Comparison of ENCODE assay signal across 37 cellular contexts in the genomic region with DNA sequence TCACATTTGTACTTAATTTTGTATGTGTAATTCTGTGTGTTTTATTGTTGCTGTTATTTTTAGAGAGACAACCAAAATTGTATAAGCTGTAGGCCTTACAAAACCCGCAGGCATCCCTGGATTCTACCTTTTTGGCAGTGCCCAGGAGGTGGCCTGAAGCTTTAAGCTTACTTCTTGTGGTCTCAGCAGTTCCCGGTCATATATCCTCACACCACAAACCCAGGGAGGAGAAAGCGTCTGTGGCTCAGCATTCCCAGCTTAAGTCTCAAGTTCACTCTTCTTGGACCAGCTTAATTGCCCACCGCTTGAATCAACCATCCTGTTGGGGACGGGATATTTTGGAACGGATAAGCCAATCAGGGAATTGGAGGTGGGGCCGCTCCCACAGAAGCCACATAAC. TPM values are rescaled to one million over a fixed set of nuclear protein-coding genes. Genes with fewer than 3 reads are reported as not detected.
"Had no signal": no experiment of that assay in that cellular context is flagged by ENCODE, and none has a peak within 500 bp of the region (broad histone marks: within the 10 kb centered on the region; RNA-seq: fewer than 3 reads in every experiment).

No MANE protein-coding gene starts in this region.

- FAIRE-seq: bronchial epithelial cell, TTC549 had no signal

- H3K36me3 ChIP-seq: adrenal gland, MG63, Peyer's patch, SJSA1 had no signal

- H3K36me3 Mint-ChIP-seq: activated CD4-positive, alpha-beta memory T cell treated with anti-CD3 and anti-CD28 coated beads for 36 hours; activated naive CD8-positive, alpha-beta T cell treated with anti-CD3 and anti-CD28 coated beads, Interleukin-2, amount 10 ng/mL, durations not matched to agents 7 days and 5 days; brain; WTC11 had no signal

- H3K4me1 ChIP-seq: adrenal gland had no signal

- H3K9me3 Mint-ChIP-seq: activated CD4-positive, alpha-beta memory T cell treated with anti-CD3 and anti-CD28 coated beads for 36 hours; activated naive CD8-positive, alpha-beta T cell treated with anti-CD3 and anti-CD28 coated beads, Interleukin-2, amount 10 ng/mL, durations not matched to agents 7 days and 5 days; activated T-cell treated with anti-CD3 and anti-CD28 coated beads, Interleukin-2, amount 50 U/mL, for 4 hours; T-helper 1 cell treated with Interleukin-12 subunit alpha and Interleukin-12 subunit beta and Interleukin-4 antibody, amounts not matched to agents 30 μg/mL and 1 μg/mL, for 36 hours; T-helper 2 cell treated with Interferon-gamma antibody and Interleukin-4, amounts not matched to agents 5 μg/mL and 100 μg/mL, for 36 hours; WTC11 had no signal

- H3K27me3 Mint-ChIP-seq: activated CD4-positive, alpha-beta memory T cell treated with anti-CD3 and anti-CD28 coated beads for 36 hours had no signal

- H3K27ac Mint-ChIP-seq: activated CD4-positive, alpha-beta memory T cell treated with anti-CD3 and anti-CD28 coated beads for 36 hours; activated CD4-positive, alpha-beta T cell treated with anti-CD3 and anti-CD28 coated beads for 36 hours; activated naive CD8-positive, alpha-beta T cell treated with anti-CD3 and anti-CD28 coated beads, Interleukin-2, amount 10 ng/mL, durations not matched to agents 7 days and 5 days; T-helper 1 cell treated with Interleukin-12 subunit alpha and Interleukin-12 subunit beta and Interleukin-4 antibody, amounts not matched to agents 30 μg/mL and 1 μg/mL, for 36 hours; T-helper 2 cell treated with Interferon-gamma antibody and Interleukin-4, amounts not matched to agents 5 μg/mL and 100 μg/mL, for 36 hours; WTC11 had no signal

- H3K4me3 Mint-ChIP-seq: activated CD4-positive, alpha-beta memory T cell treated with anti-CD3 and anti-CD28 coated beads for 36 hours; activated CD4-positive, alpha-beta T cell treated with anti-CD3 and anti-CD28 coated beads for 36 hours; activated naive CD8-positive, alpha-beta T cell treated with anti-CD3 and anti-CD28 coated beads, Interleukin-2, amount 10 ng/mL, durations not matched to agents 7 days and 5 days; activated T-cell treated with anti-CD3 and anti-CD28 coated beads, Interleukin-2, amount 50 U/mL, for 4 hours; brain; T-helper 1 cell treated with Interleukin-12 subunit alpha and Interleukin-12 subunit beta and Interleukin-4 antibody, amounts not matched to agents 30 μg/mL and 1 μg/mL, for 36 hours; T-helper 2 cell treated with Interferon-gamma antibody and Interleukin-4, amounts not matched to agents 5 μg/mL and 100 μg/mL, for 36 hours; WTC11 had no signal

- H3K4me3 ChIP-seq: adrenal gland, MG63, Peyer's patch, SJSA1 had no signal

- ATAC-seq: activated CD4-positive, alpha-beta T cell treated with anti-CD3 and anti-CD28 coated beads for 36 hours; activated CD4-positive, CD25-positive, alpha-beta regulatory T cell treated with anti-CD3 and anti-CD28 coated beads, Interleukin-2, amount 50 U/mL, for 24 hours; activated T-cell treated with anti-CD3 and anti-CD28 coated beads, Interleukin-2, amount 50 U/mL, for 4 hours; PC-3; WTC11 had no signal

- H3K4me1 Mint-ChIP-seq: activated CD4-positive, alpha-beta T cell treated with anti-CD3 and anti-CD28 coated beads for 36 hours; activated naive CD8-positive, alpha-beta T cell treated with anti-CD3 and anti-CD28 coated beads, Interleukin-2, amount 10 ng/mL, durations not matched to agents 7 days and 5 days; WTC11 had no signal

- H3K9me3 ChIP-seq: adrenal gland, MG63, Peyer's patch, SJSA1, SK-N-SH had no signal

- DNase-seq: activated CD4-positive, alpha-beta memory T cell treated with anti-CD3 and anti-CD28 coated beads for 36 hours; activated CD4-positive, alpha-beta T cell treated with anti-CD3 and anti-CD28 coated beads for 36 hours; activated CD4-positive, alpha-beta T cell treated with anti-CD3 and anti-CD28 coated beads, Interleukin-2, amount 50 U/mL, for 1 hour; activated CD8-positive, alpha-beta memory T cell treated with anti-CD3 and anti-CD28 coated beads, Interleukin-2, amount 50 U/mL, for 4 hours; activated effector memory CD4-positive, alpha-beta T cell treated with anti-CD3 and anti-CD28 coated beads, Interleukin-2, amount 50 U/mL, for 16 hours; activated naive CD4-positive, alpha-beta T cell; activated naive CD4-positive, alpha-beta T cell treated with anti-CD3 and anti-CD28 coated beads, Interleukin-2, amount 50 U/mL, for 16 hours; activated naive CD8-positive, alpha-beta T cell treated with anti-CD3 and anti-CD28 coated beads, Interleukin-2, amount 10 ng/mL, durations not matched to agents 7 days and 5 days; activated T-cell treated with anti-CD3 and anti-CD28 coated beads for 4 hours; activated T-cell treated with anti-CD3 and anti-CD28 coated beads, Interleukin-2, amount 50 U/mL, for 4 hours; adrenal gland; caudate nucleus; cerebellar nuclear complex; Kasumi-1; KG1; MG63; NCI-H1048; NCI-H1105 treated with DMSO at 0.1 percent for 48 hours; NCI-H1436; NCI-H1694; NCI-H1930; NCI-H345; NCI-H524 treated with DMSO at 0.1 percent for 48 hours; NK-92 treated with Interleukin-12 subunit alpha and Interleukin-12 subunit beta, amount 100 ng/mL, for 24 hours; PC-3; Peyer's patch; RPMI8226; SHP77 treated with DMSO at 0.1 percent for 48 hours; SK-N-SH had no signal

RNA-seq across cellular contexts. Expression of a gene that starts 36.7 kb away (rescaled TPM):
- total RNA-seq: activated naive CD8-positive, alpha-beta T cell treated with anti-CD3 and anti-CD28 coated beads, Interleukin-2, amount 10 ng/mL, durations not matched to agents 7 days and 5 days; SJSA1 had no signal
- polyA plus RNA-seq: SK-N-SH had no signal
